In genomic region chr5:125058185-125058826, GRCh38 we compare ENCODE assay signal across 8 cellular contexts.
DNase-seq lines count a peak whose midpoint lies in the region; ATAC-seq and TF ChIP-seq lines count a peak whose summit lies in the region.
"Had no signal": no experiment of that assay in that cellular context is flagged by ENCODE, and none has a peak within 500 bp of the region (broad histone marks: within the 10 kb centered on the region; RNA-seq: fewer than 3 reads in every experiment).

No MANE protein-coding gene starts in this region.

- H3K9me2 ChIP-seq in HCT116 (ENCODE audit: insufficient read depth), result no peaks in the 10 kb centered on the region

- intact Hi-C loops in HCT116 (cut with micrococcal nuclease), result no loop called here

- BruUV-seq in HCT116 (replicated peaks; lab: Mats Ljungman, UMichigan), result no TSS peak

- ATAC-seq in HCT116 (no peak), HG03521 (IDR thresholded peaks at IDR 0.05; ENCODE audit: unreplicated experiment) (no peak), HG02623 (IDR thresholded peaks at IDR 0.05; ENCODE audit: unreplicated experiment) (no peak)

- DNase-seq in HCT116 (ENCODE audit: low read depth, low spot score), result no peak
- DNase-seq in NCI-H2227 (lab: John Stamatoyannopoulos, UW; ENCODE audit: unreplicated experiment), result peak; percentile 66
- DNase-seq in chondrocyte (ENCODE audit: low spot score), result no peak
- no peak for DNase-seq in activated CD4-positive, CD25-positive, alpha-beta regulatory T cell treated with anti-CD3 and anti-CD28 coated beads, Interleukin-2, amount 50 U/mL, for 72 hours
- DNase-seq: posterior cingulate gyrus had no signal

- H2AFZ ChIP-seq in HCT116 (ENCODE audit: low read depth, low read length, poor library complexity, severe bottlenecking), result no peak overlapping the region
- H2AFZ ChIP-seq in parathyroid adenoma, result peak overlapping the region; percentile 13

- H4K20me1 ChIP-seq in HCT116 (ENCODE audit: insufficient read depth), result no peaks in the 10 kb centered on the region

- CTCF ChIA-PET in HCT116 (lab: Charles Lee), result no interaction called here

- RAD21 ChIA-PET in HCT116 (lab: Charles Lee; ENCODE audit: low non-redundant PET in 1 of 2, low total read pairs in 2 of 2, uncharacterized antibody in 2 of 2, unreplicated experiment in 2 of 2), result interaction anchor here in 1 of 2 experiments (0.6 kb wide), 1 partner anchor 523 kb away, joined by 3 read pairs; no protein-coding TSS in a partner anchor

- H3K36me3 Mint-ChIP-seq in chondrocyte (ENCODE audit: low read depth), result peaks cover 3% of the 10 kb centered on the region

- H3K4me1 Mint-ChIP-seq in chondrocyte (ENCODE audit: low read depth), result peaks cover 39% of the 10 kb centered on the region

- TF ChIP-seq RAD21 in HCT116 (IDR thresholded peaks at IDR 0.05; ENCODE audit: low read depth), result no peak

- no peak overlapping the region for H3K4me3 ChIP-seq in HCT116 (replicated peaks in 1 of 2; ENCODE audit: low read depth in 1 of 2, low read length in 2 of 2)
- H3K4me3 ChIP-seq in parathyroid adenoma (ENCODE audit: low read depth, low read length), result no peak overlapping the region

- H3K79me2 ChIP-seq in HCT116 (ENCODE audit: insufficient read depth, low read length) (no peaks in the 10 kb centered on the region), parathyroid adenoma (no peaks in the 10 kb centered on the region)

- POLR2A ChIA-PET in HCT116 (lab: Charles Lee), result no interaction called here

- TF ChIP-seq CTCF in HCT116 (IDR thresholded peaks at IDR 0.05 in 2 of 3, conservative IDR thresholded peaks at IDR 0.05 in 1 of 3; ENCODE audit: borderline replicate concordance in 1 of 3, insufficient read depth in 1 of 3, low read depth in 2 of 3, low read length in 2 of 3) (no peak), chondrocyte (IDR thresholded peaks at IDR 0.05) (no peak), parathyroid adenoma (IDR thresholded peaks at IDR 0.05) (no peak)

- peak overlapping the region; percentile 24 for H3K4me3 Mint-ChIP-seq in chondrocyte (ENCODE audit: unreplicated experiment)

- H3K9me3 ChIP-seq in HCT116 (ENCODE audit: control insufficient read depth in 1 of 2, insufficient read depth in 1 of 2, low read depth in 1 of 2, low read length in 2 of 2), result no peaks in the 10 kb centered on the region
- no peaks in the 10 kb centered on the region for H3K9me3 ChIP-seq in parathyroid adenoma (ENCODE audit: control insufficient read depth, low read length)

- no peaks in the 10 kb centered on the region for H3K27me3 Mint-ChIP-seq in chondrocyte (ENCODE audit: low read depth)

- H3K4me1 ChIP-seq in HCT116 (ENCODE audit: control insufficient read depth in 1 of 2, insufficient read depth in 2 of 2, low read length in 2 of 2), result peaks cover 15 to 27% of the 10 kb centered on the region in 2 experiments
- H3K4me1 ChIP-seq in parathyroid adenoma, result peaks cover 19% of the 10 kb centered on the region

- H3K9ac ChIP-seq in HCT116 (ENCODE audit: low read length) (no peak overlapping the region), parathyroid adenoma (no peak overlapping the region)

- H3K27ac Mint-ChIP-seq in chondrocyte (ENCODE audit: unreplicated experiment), result peak overlapping the region; percentile 73

- TF ChIP-seq POLR2A in HCT116 (IDR thresholded peaks at IDR 0.05; ENCODE audit: borderline replicate concordance, extremely low read depth, insufficient read depth, insufficient read length), result no peak

- H3K36me3 ChIP-seq in HCT116 (ENCODE audit: control insufficient read depth in 1 of 2, insufficient read depth in 2 of 2, low read length in 2 of 2), result no peaks in the 10 kb centered on the region
- H3K36me3 ChIP-seq in parathyroid adenoma (ENCODE audit: control insufficient read depth, insufficient read depth, low read length), result no peaks in the 10 kb centered on the region

- H3K27me3 ChIP-seq in HCT116 (ENCODE audit: insufficient read depth, low read length) (no peaks in the 10 kb centered on the region), parathyroid adenoma (ENCODE audit: control insufficient read depth, insufficient read depth, low read length) (no peaks in the 10 kb centered on the region)

- H3K9me3 Mint-ChIP-seq in chondrocyte (ENCODE audit: low read depth), result no peaks in the 10 kb centered on the region

- H3K4me2 ChIP-seq in HCT116 (ENCODE audit: low read length) (peak overlapping the region; percentile 25; the same call in 1 of the 2 replicates), parathyroid adenoma (ENCODE audit: low read length) (peak overlapping the region; percentile 14)

- H3K27ac ChIP-seq in HCT116 (ENCODE audit: low read depth, low read length) (no peak overlapping the region), parathyroid adenoma (no peak overlapping the region)

TF ChIP-seq in HCT116, 20 proteins besides CTCF, POLR2A, EP300 and RAD21:
- no peak for TF ChIP-seq CEBPB (IDR thresholded peaks at IDR 0.05; ENCODE audit: low read depth)
